22 cellular contexts compared by ENCODE assay signal in the genomic region with DNA sequence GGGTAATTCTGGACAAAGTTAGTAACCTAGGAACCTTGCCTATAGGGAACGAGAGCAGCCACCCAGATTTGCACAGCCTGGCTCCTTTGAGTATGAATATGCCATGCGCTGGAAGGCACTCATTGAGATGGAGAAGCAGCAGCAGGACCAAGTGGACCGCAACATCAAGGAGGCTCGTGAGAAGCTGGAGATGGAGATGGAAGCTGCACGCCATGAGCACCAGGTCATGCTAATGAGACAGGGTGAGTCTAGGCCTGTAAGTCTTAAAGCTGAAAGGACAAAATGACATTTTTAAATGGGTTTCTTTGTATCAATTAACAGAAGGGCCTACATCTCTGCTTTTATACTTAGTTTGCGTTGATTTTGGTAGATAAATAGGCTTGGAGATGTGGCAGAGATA. TPM values are rescaled to one million over a fixed set of nuclear protein-coding genes. Genes with fewer than 3 reads are reported as not detected.
A peak's percentile ranks its signal among the peaks of the same experiment; 100 is the strongest.
DNase-seq lines count a peak whose midpoint lies in the region; ATAC-seq, FAIRE-seq and TF ChIP-seq lines count a peak whose summit lies in the region.
"Had no signal": no experiment of that assay in that cellular context is flagged by ENCODE, and none has a peak within 500 bp of the region (broad histone marks: within the 10 kb centered on the region; RNA-seq: fewer than 3 reads in every experiment).

No MANE protein-coding gene starts in this region.

- H3K9me3 Mint-ChIP-seq in Calu3 (ENCODE audit: low read depth, unreplicated experiment) (no peaks in the 10 kb centered on the region), natural killer cell (no peaks in the 10 kb centered on the region)
- H3K9me3 Mint-ChIP-seq: CD4-positive, alpha-beta T cell; CD8-positive, alpha-beta memory T cell had no signal

- TF ChIP-seq RAD21 in K562 (CRISPR knock-in tag; conservative IDR thresholded peaks at IDR 0.05 in 1 of 2, IDR thresholded peaks at IDR 0.05 in 1 of 2) (no peak), H1 (IDR thresholded peaks at IDR 0.05 in 1 of 2, conservative IDR thresholded peaks at IDR 0.05 in 1 of 2; ENCODE audit: low read depth in 2 of 2, low read length in 2 of 2) (no peak)

- H3K4me1 Mint-ChIP-seq in Calu3 (ENCODE audit: low read depth, unreplicated experiment) (peaks cover under 1% of the 10 kb centered on the region), natural killer cell (no peaks in the 10 kb centered on the region)
- H3K4me1 Mint-ChIP-seq: CD14-positive monocyte; CD8-positive, alpha-beta memory T cell had no signal

- H3K79me1 ChIP-seq in H1 (ENCODE audit: low read depth, low read length), result no peaks in the 10 kb centered on the region

- H3K79me2 ChIP-seq in K562 (ENCODE audit: control insufficient read depth, insufficient read depth, low read length) (peaks cover 12% of the 10 kb centered on the region), H1 (ENCODE audit: control insufficient read depth in 1 of 2, insufficient read depth in 2 of 2, low read length in 2 of 2) (peaks cover 0 to 4% of the 10 kb centered on the region in 2 experiments; a peak in 1 of 4 replicates)

- no peak overlapping the region for H3K4me3 ChIP-seq in K562
- no peak overlapping the region for H3K4me3 ChIP-seq in H1 (ENCODE audit: extremely low read depth in 1 of 4, insufficient read depth in 2 of 4, low read depth in 3 of 4, low read length in 4 of 4)
- no peak overlapping the region for H3K4me3 ChIP-seq in Peyer's patch
- H3K4me3 ChIP-seq: A549; BLaER1 treated with 17β-estradiol and CSF1 and Interleukin-3, amounts not matched to agents 10 nM and 100 nM; GM23248 had no signal

- intact Hi-C loops in Calu3 (cut with micrococcal nuclease; ENCODE audit: unreplicated experiment), result no loop called here
- intact Hi-C loops in K562 (cut with micrococcal nuclease), result no loop called here
- intact Hi-C loops in natural killer cell (cut with micrococcal nuclease), result no loop called here

- H2BK120ac ChIP-seq in H1 (replicated peaks; ENCODE audit: low read depth, low read length), result no peak overlapping the region

- H3K4me1 ChIP-seq in K562 (replicated peaks in 1 of 2; ENCODE audit: control insufficient read depth in 2 of 2, insufficient read depth in 2 of 2, low read length in 2 of 2) (peaks cover 0 to 6% of the 10 kb centered on the region in 2 experiments; a peak in 3 of 5 replicates), H1 (replicated peaks in 1 of 4; ENCODE audit: control insufficient read depth in 3 of 4, insufficient read depth in 4 of 4, low read length in 3 of 4) (no peaks in the 10 kb centered on the region), Peyer's patch (no peaks in the 10 kb centered on the region)
- H3K4me1 ChIP-seq: BE2C had no signal

- TF ChIP-seq CTCF in Calu3 (IDR thresholded peaks at IDR 0.05; ENCODE audit: unreplicated experiment) (no peak), K562 (IDR thresholded peaks at IDR 0.05 in 2 of 3, conservative IDR thresholded peaks at IDR 0.05 in 1 of 3; ENCODE audit: insufficient read depth in 2 of 3, low read depth in 1 of 3, low read length in 3 of 3) (no peak), H1 (IDR thresholded peaks at IDR 0.05; ENCODE audit: control extremely low read depth in 1 of 3, insufficient read depth in 1 of 3, low read depth in 1 of 3, low read length in 3 of 3) (no peak), Peyer's patch (IDR thresholded peaks at IDR 0.05) (no peak), natural killer cell (IDR thresholded peaks at IDR 0.05) (no peak)

- H4K20me1 ChIP-seq in K562 (replicated peaks; ENCODE audit: control insufficient read depth, insufficient read depth, low read length) (0 out of 2 replicates have a peak, but pooled peaks cover 3% of the 10 kb centered on the region), H1 (replicated peaks in 1 of 2; ENCODE audit: control insufficient read depth in 1 of 2, insufficient read depth in 2 of 2, low read length in 2 of 2) (peaks cover 5 to 10% of the 10 kb centered on the region in 2 experiments)

- H3K23ac ChIP-seq in H1 (ENCODE audit: insufficient read length), result no peak overlapping the region

- FAIRE-seq in K562 (lab: Jason Lieb, UNC), result no peak
- FAIRE-seq in H1 (lab: Jason Lieb, UNC), result no peak
- FAIRE-seq: A549, G401.6, GM19239 had no signal

- no peak overlapping the region for H4K5ac ChIP-seq in H1 (ENCODE audit: insufficient read length, low read depth, low read length)

- in situ Hi-C loops in K562 (cut with MboI), result no loop called here

- H3K36me3 ChIP-seq in K562 (ENCODE audit: control insufficient read depth, insufficient read depth, low read length) (peaks cover 82% of the 10 kb centered on the region), H1 (ENCODE audit: control insufficient read depth in 2 of 4, insufficient read depth in 4 of 4, low read length in 3 of 4) (peaks cover 24 to 89% (median 67%) of the 10 kb centered on the region in 4 experiments), Peyer's patch (peaks cover 0 to 71% (median 0%) of the 10 kb centered on the region in 3 donors)

- H2AFZ ChIP-seq in K562 (ENCODE audit: low read depth, low read length), result no peak overlapping the region
- no peak overlapping the region for H2AFZ ChIP-seq in H1 (ENCODE audit: low read length)
- H2AFZ ChIP-seq: GM23248 had no signal

- H3K27me3 Mint-ChIP-seq in Calu3 (ENCODE audit: unreplicated experiment), result no peaks in the 10 kb centered on the region
- no peaks in the 10 kb centered on the region for H3K27me3 Mint-ChIP-seq in natural killer cell (ENCODE audit: low read depth in 2 of 2)
- H3K27me3 Mint-ChIP-seq: CD4-positive, alpha-beta T cell had no signal

- no peak overlapping the region for H2BK12ac ChIP-seq in H1 (ENCODE audit: low read depth, low read length)

- TF ChIP-seq EP300 in K562 (IDR thresholded peaks at IDR 0.05; ENCODE audit: low read length), result no peak
- no peak for TF ChIP-seq EP300 in H1 (IDR thresholded peaks at IDR 0.05; ENCODE audit: borderline replicate concordance in 1 of 2, low read depth in 2 of 2, low read length in 2 of 2)

- H3K4me3 Mint-ChIP-seq in Calu3 (ENCODE audit: low read depth, unreplicated experiment) (no peak overlapping the region), natural killer cell (no peak overlapping the region)
- H3K4me3 Mint-ChIP-seq: CD14-positive monocyte; CD4-positive, alpha-beta T cell; H9 had no signal

- H3K27ac Mint-ChIP-seq in Calu3 (ENCODE audit: unreplicated experiment), result no peak overlapping the region
- H3K27ac Mint-ChIP-seq in natural killer cell, result no peak overlapping the region
- H3K27ac Mint-ChIP-seq: CD4-positive, alpha-beta T cell had no signal

- no peaks in the 10 kb centered on the region for H3K23me2 ChIP-seq in H1 (ENCODE audit: low read depth, low read length)

- no peak overlapping the region for H4K91ac ChIP-seq in H1 (replicated peaks; ENCODE audit: insufficient read length, low read length)

- no peak overlapping the region for H2BK15ac ChIP-seq in H1 (ENCODE audit: low read length)

- DNase-seq in Calu3 (no peak), K562 (ENCODE audit: extremely low read depth in 1 of 4, low spot score in 3 of 4) (no peak), H1 (ENCODE audit: low read depth in 1 of 2, low spot score in 2 of 2) (no peak), Peyer's patch (no peak), cerebellar nuclear complex (lab: John Stamatoyannopoulos, UW) (no peak), natural killer cell (no peak)
- DNase-seq: 8988T; ACHN; AML-193; BE2C; CD4-positive, alpha-beta T cell; CD8-positive, alpha-beta memory T cell; DMS153; DND-41; GM23248; H9 had no signal

- CTCF ChIA-PET in Calu3 (lab: Charles Lee), result no interaction called here
- CTCF ChIA-PET in K562 (lab: Yijun Ruan, JAX; ENCODE audit: low intra/inter-chr PET ratio), result no interaction called here
- CTCF ChIA-PET in H1 (lab: Charles Lee; ENCODE audit: partially characterized antibody), result interaction anchor here (0.6 kb wide), 1 partner anchor 150 kb away, joined by 3 read pairs; no protein-coding TSS in a partner anchor

- peaks cover 87% of the 10 kb centered on the region for H3K36me3 Mint-ChIP-seq in Calu3 (ENCODE audit: insufficient read depth, unreplicated experiment)
- H3K36me3 Mint-ChIP-seq in natural killer cell, result no peaks in the 10 kb centered on the region

- H4K8ac ChIP-seq in H1 (ENCODE audit: extremely low read depth, insufficient read depth, low read length), result no peak overlapping the region

- no peak overlapping the region for H3K18ac ChIP-seq in H1 (ENCODE audit: extremely low read depth, low read length)

- no peak overlapping the region for H2BK5ac ChIP-seq in H1 (ENCODE audit: low read depth, low read length)

- H3K14ac ChIP-seq in H1 (ENCODE audit: insufficient read length), result no peak overlapping the region

- no peak overlapping the region for H2BK20ac ChIP-seq in H1 (ENCODE audit: low read length)

- 92% methylated on average over 6 of the region's 6 CpGs for WGBS in K562 (ENCODE audit: insufficient coverage, low coverage, missing lambda C conversion rate)
- 95% methylated on average over 6 of the region's 6 CpGs; no CpG with 5 or more reads in 1 of the 2 experiments for WGBS in H1 (ENCODE audit: extremely low coverage in 1 of 2, insufficient coverage in 1 of 2, insufficient read length in 1 of 2, insufficient replicate concordance in 2 of 2, low coverage in 1 of 2, low lambda C conversion rate in 2 of 2, missing lambda C conversion rate in 1 of 2), 2 experiments

- H3K4ac ChIP-seq in H1 (replicated peaks; ENCODE audit: insufficient read length, low read depth, low read length), result no peak overlapping the region

- H3K9me1 ChIP-seq in K562 (ENCODE audit: control insufficient read depth, insufficient read depth, low read length), result no peaks in the 10 kb centered on the region

- H3K9ac ChIP-seq in K562 (ENCODE audit: insufficient read depth in 1 of 2, low read depth in 2 of 2, low read length in 2 of 2) (no peak overlapping the region), H1 (replicated peaks in 1 of 4; ENCODE audit: extremely low read depth in 1 of 4, low read depth in 3 of 4, low read length in 3 of 4) (no peak overlapping the region)
- H3K9ac ChIP-seq: BLaER1 treated with 17β-estradiol and CSF1 and Interleukin-3, amounts not matched to agents 10 nM and 100 nM; GM23248 had no signal

- H3K4me2 ChIP-seq in K562 (ENCODE audit: insufficient read depth, low read length) (no peak overlapping the region), H1 (ENCODE audit: insufficient read depth in 1 of 2, low read depth in 2 of 2, low read length in 2 of 2) (no peak overlapping the region)
- H3K4me2 ChIP-seq: A549; BLaER1 treated with 17β-estradiol and CSF1 and Interleukin-3, amounts not matched to agents 10 nM and 100 nM had no signal

- no peak overlapping the region for H2AK5ac ChIP-seq in H1 (ENCODE audit: low read depth, low read length)

- H3K9me3 ChIP-seq in K562 (replicated peaks; ENCODE audit: control insufficient read depth, insufficient read depth, low read depth, low read length), result no peaks in the 10 kb centered on the region
- no peaks in the 10 kb centered on the region for H3K9me3 ChIP-seq in H1 (ENCODE audit: insufficient read depth in 2 of 2, low read depth in 1 of 2, low read length in 1 of 2)
- H3K9me3 ChIP-seq in Peyer's patch, result no peaks in the 10 kb centered on the region
- H3K9me3 ChIP-seq: A549; BE2C; BLaER1 treated with 17β-estradiol and CSF1 and Interleukin-3, amounts not matched to agents 10 nM and 100 nM had no signal

- H3K27ac ChIP-seq in K562 (ENCODE audit: extremely low read depth, low read depth, low read length), result no peak overlapping the region
- H3K27ac ChIP-seq in H1 (ENCODE audit: low read depth, low read length), result no peak overlapping the region
- H3K27ac ChIP-seq in Peyer's patch, result no peak overlapping the region
- H3K27ac ChIP-seq: A549; BLaER1 treated with 17β-estradiol and CSF1 and Interleukin-3, amounts not matched to agents 10 nM and 100 nM; GM23248 had no signal

- TF ChIP-seq POLR2A in K562 (conservative IDR thresholded peaks at IDR 0.05), result no peak
- TF ChIP-seq POLR2A in H1 (IDR thresholded peaks at IDR 0.05; ENCODE audit: control extremely low read depth in 1 of 2, low read depth in 2 of 2, low read length in 2 of 2), result no peak
- no peak for TF ChIP-seq POLR2A in Peyer's patch (IDR thresholded peaks at IDR 0.05)

- TSS peak; percentile 0 for BruUV-seq in Calu3 (replicated peaks; lab: Mats Ljungman, UMichigan)
- no TSS peak for BruUV-seq in K562 (replicated peaks; lab: Mats Ljungman, UMichigan)

- POLR2A ChIA-PET in K562 (lab: Yijun Ruan, JAX), result interaction anchor here (2.6 kb wide), 1 partner anchor 13 kb away, joined by 12 read pairs; a partner anchor contains a TSS
- POLR2A ChIA-PET in H1 (lab: Charles Lee; ENCODE audit: partially characterized antibody), result interaction anchor here (0.9 to 18.0 kb wide), 6 partner anchors 7 to 94 kb away, joined by 3 to 215 read pairs (median 4); a partner anchor contains a TSS

- no peak overlapping the region for H3K56ac ChIP-seq in H1 (replicated peaks; ENCODE audit: insufficient read length, low read depth, low read length)

- no peaks in the 10 kb centered on the region for H3K27me3 ChIP-seq in K562 (ENCODE audit: control insufficient read depth in 2 of 2, insufficient read depth in 2 of 2, low read length in 2 of 2)
- no peaks in the 10 kb centered on the region for H3K27me3 ChIP-seq in H1 (replicated peaks in 1 of 4; ENCODE audit: control insufficient read depth in 3 of 4, extremely low read depth in 1 of 4, insufficient read depth in 3 of 4, low read length in 3 of 4)
- H3K27me3 ChIP-seq in Peyer's patch, result no peaks in the 10 kb centered on the region
- H3K27me3 ChIP-seq: BE2C had no signal

- no peak for ATAC-seq in K562
- no peak for ATAC-seq in natural killer cell
- ATAC-seq: A549, HCT116 had no signal

RNA-seq across cellular contexts. Expression of a gene that starts 4.7 kb away (rescaled TPM):
- total RNA-seq in Calu3 (2022) (7.1 and 8.1 TPM in 2 replicates), K562 (2014; rRNA removed) (0.98 and 4.0 TPM in 2 replicates), K562 (2014; rRNA removed; fragmentation: Illumina TruSeq; extraction: Trizol) (1.4 and 1.9 TPM in 2 replicates), K562 (2015; rRNA removed; fragmentation: Illumina TruSeq; extraction: Trizol) (1.9 and 2.0 TPM in 2 replicates), K562 (2021) (1.8 and 2.6 TPM in 2 replicates), Peyer's patch (1 to 10 TPM in 3 of 4 donors, not detected in 1; 2.4 to 5.3 (median 3.4) TPM), natural killer cell (1 to 10 TPM; 2.2 to 3.0 (median 2.4) TPM)
- 37.4 and 39.2 TPM in 2 replicates for total RNA-seq in K562 (2011; cell fraction: chromatin; rRNA removed; ENCODE audit: low replicate concordance)
- total RNA-seq in K562 (2011; cell fraction: nucleolus; rRNA removed), result 12.5 and 12.8 TPM in 2 replicates
- 27.9 and 36.9 TPM in 2 replicates for total RNA-seq in K562 (2011; cell fraction: nucleoplasm; rRNA removed)
- polyA plus RNA-seq in K562 (2011; rRNA removed) (2.6 TPM in 2 replicates), K562 (2014; fragmentation: Illumina TruSeq; extraction: Trizol) (1.1 and 1.6 TPM in 2 replicates), K562 (2014; fragmentation: Nextera tagmentation; extraction: Ambion mirVana) (1 to 10 TPM; 1.6 to 1.9 TPM), K562 (2014; rRNA removed) (2.1 and 4.0 TPM in 2 replicates), H1 (2011; rRNA removed) (2.6 and 2.9 TPM in 2 replicates)
- 1.4 and 2.1 TPM in 2 replicates for polyA plus RNA-seq in K562 (2011; cell fraction: cytosol; rRNA removed)
- 11.1 and 17.6 TPM in 2 replicates for polyA plus RNA-seq in K562 (2011; cell fraction: nucleus; rRNA removed)
- 2.4 and 2.5 TPM in 2 replicates for polyA plus RNA-seq in K562 (2012)
- 6.0 and 6.5 TPM in 2 replicates for polyA minus RNA-seq in K562 (2011; rRNA and poly(A)+ RNA removed)
- polyA minus RNA-seq in K562 (2011; cell fraction: cytosol; rRNA and poly(A)+ RNA removed), result 0.86 TPM in 1 of 2 replicates, not detected in the other
- 3.9 and 6.7 TPM in 2 replicates for polyA minus RNA-seq in K562 (2011; cell fraction: nucleus; rRNA and poly(A)+ RNA removed)
- 5.1 and 5.2 TPM in 2 replicates for total RNA-seq in H1 (2021; fragmentation: NEBNext Ultra II Directional; extraction: Animal tissue kit (Norgen Biotek cat#: 25700))
- polyA plus RNA-seq in H1 (2011; cell fraction: cytosol; rRNA removed), result 4.1 TPM
- polyA plus RNA-seq in H1 (2011; cell fraction: nucleus; rRNA removed), result 19.1 TPM
- polyA plus RNA-seq in H1 (2012, experiment 1 of 2), result 3.9 to 6.2 TPM (median 4.3 TPM) in 4 replicates
- 0.56 TPM for polyA plus RNA-seq in H1 (2012, experiment 2 of 2)
- 1.5 TPM for polyA plus RNA-seq in H1 (2013, experiment 1 of 2)
- 1.5 TPM for polyA plus RNA-seq in H1 (2013, experiment 2 of 2)
- polyA minus RNA-seq in H1 (2011; rRNA and poly(A)+ RNA removed), result 7.8 and 9.5 TPM in 2 replicates
- polyA minus RNA-seq in H1 (2011; cell fraction: cytosol; rRNA and poly(A)+ RNA removed), result 1.3 TPM
- polyA minus RNA-seq in H1 (2011; cell fraction: nucleus; rRNA and poly(A)+ RNA removed), result 12.3 TPM
- polyA plus RNA-seq: CD14-positive monocyte; CD8-positive, alpha-beta memory T cell; GM23248 had no signal

RNA-seq across cellular contexts. Expression of a gene that starts 13.4 kb away (rescaled TPM):
- total RNA-seq in Calu3 (2022) (520 and 576 TPM in 2 replicates), K562 (2014; rRNA removed) (391 and 416 TPM in 2 replicates), K562 (2014; rRNA removed; fragmentation: Illumina TruSeq; extraction: Trizol) (451 and 452 TPM in 2 replicates), K562 (2015; rRNA removed; fragmentation: Illumina TruSeq; extraction: Trizol) (483 and 534 TPM in 2 replicates), K562 (2021) (415 and 475 TPM in 2 replicates), Peyer's patch (100 to 1,000 TPM; 167 to 559 (median 214) TPM), natural killer cell (100 to 1,000 TPM; 370 to 454 (median 439) TPM)
- total RNA-seq in K562 (2011; cell fraction: chromatin; rRNA removed; ENCODE audit: low replicate concordance), result 492 and 515 TPM in 2 replicates
- 215 and 243 TPM in 2 replicates for total RNA-seq in K562 (2011; cell fraction: nucleolus; rRNA removed)
- 384 and 647 TPM in 2 replicates for total RNA-seq in K562 (2011; cell fraction: nucleoplasm; rRNA removed)
- polyA plus RNA-seq in K562 (2011; rRNA removed) (499 and 555 TPM in 2 replicates), K562 (2014; fragmentation: Illumina TruSeq; extraction: Trizol) (626 and 651 TPM in 2 replicates), K562 (2014; fragmentation: Nextera tagmentation; extraction: Ambion mirVana) (100 to 1,000 TPM; 353 to 392 TPM), K562 (2014; rRNA removed) (333 and 355 TPM in 2 replicates), H1 (2011; rRNA removed) (641 and 784 TPM in 2 replicates)
- polyA plus RNA-seq in K562 (2011; cell fraction: cytosol; rRNA removed), result 504 and 579 TPM in 2 replicates
- polyA plus RNA-seq in K562 (2011; cell fraction: nucleus; rRNA removed), result 784 and 825 TPM in 2 replicates
- 358 and 601 TPM in 2 replicates for polyA plus RNA-seq in K562 (2012)
- 294 and 395 TPM in 2 replicates for polyA minus RNA-seq in K562 (2011; rRNA and poly(A)+ RNA removed)
- polyA minus RNA-seq in K562 (2011; cell fraction: cytosol; rRNA and poly(A)+ RNA removed), result 204 and 242 TPM in 2 replicates
- 62.5 and 119 TPM in 2 replicates for polyA minus RNA-seq in K562 (2011; cell fraction: nucleus; rRNA and poly(A)+ RNA removed)
- 728 and 778 TPM in 2 replicates for total RNA-seq in H1 (2021; fragmentation: NEBNext Ultra II Directional; extraction: Animal tissue kit (Norgen Biotek cat#: 25700))
- 440 TPM for polyA plus RNA-seq in H1 (2011; cell fraction: cytosol; rRNA removed)
- polyA plus RNA-seq in H1 (2011; cell fraction: nucleus; rRNA removed), result 1,046 TPM
- polyA plus RNA-seq in H1 (2012, experiment 1 of 2), result 700 to 786 TPM (median 753 TPM) in 4 replicates
- 178 TPM for polyA plus RNA-seq in H1 (2012, experiment 2 of 2)
- polyA plus RNA-seq in H1 (2013, experiment 1 of 2), result 489 TPM
- polyA plus RNA-seq in H1 (2013, experiment 2 of 2), result 459 TPM
- 670 and 754 TPM in 2 replicates for polyA minus RNA-seq in H1 (2011; rRNA and poly(A)+ RNA removed)
- 360 TPM for polyA minus RNA-seq in H1 (2011; cell fraction: cytosol; rRNA and poly(A)+ RNA removed)
- polyA minus RNA-seq in H1 (2011; cell fraction: nucleus; rRNA and poly(A)+ RNA removed), result 353 TPM

RNA-seq across cellular contexts. Expression of a gene that starts 42.9 kb away (rescaled TPM):
- 42.9 and 45.7 TPM in 2 replicates for total RNA-seq in Calu3 (2022)
- 70.2 and 125 TPM in 2 replicates for total RNA-seq in K562 (2011; cell fraction: chromatin; rRNA removed; ENCODE audit: low replicate concordance)
- total RNA-seq in K562 (2011; cell fraction: nucleolus; rRNA removed), result 63.9 and 65.7 TPM in 2 replicates
- total RNA-seq in K562 (2011; cell fraction: nucleoplasm; rRNA removed), result 43.7 and 52.0 TPM in 2 replicates
- 14.9 and 18.7 TPM in 2 replicates for total RNA-seq in K562 (2014; rRNA removed)
- 12.3 and 14.3 TPM in 2 replicates for total RNA-seq in K562 (2014; rRNA removed; fragmentation: Illumina TruSeq; extraction: Trizol)
- 17.7 and 20.0 TPM in 2 replicates for total RNA-seq in K562 (2015; rRNA removed; fragmentation: Illumina TruSeq; extraction: Trizol)
- total RNA-seq in K562 (2021), result 34.6 and 36.3 TPM in 2 replicates
- 16.8 and 27.4 TPM in 2 replicates for polyA plus RNA-seq in K562 (2011; rRNA removed)
- 22.4 and 23.0 TPM in 2 replicates for polyA plus RNA-seq in K562 (2011; cell fraction: cytosol; rRNA removed)
- polyA plus RNA-seq in K562 (2011; cell fraction: nucleus; rRNA removed), result 124 and 127 TPM in 2 replicates
- polyA plus RNA-seq in K562 (2012), result 26.5 and 26.7 TPM in 2 replicates
- polyA plus RNA-seq in K562 (2014; fragmentation: Illumina TruSeq; extraction: Trizol), result 29.2 and 34.4 TPM in 2 replicates
- polyA plus RNA-seq in K562 (2014; fragmentation: Nextera tagmentation; extraction: Ambion mirVana), result 1 to 10 TPM; 4.3 to 5.1 TPM
- 21.1 and 23.6 TPM in 2 replicates for polyA plus RNA-seq in K562 (2014; rRNA removed)
- 23.6 and 25.0 TPM in 2 replicates for polyA minus RNA-seq in K562 (2011; rRNA and poly(A)+ RNA removed)
- 32.7 and 34.5 TPM in 2 replicates for polyA minus RNA-seq in K562 (2011; cell fraction: cytosol; rRNA and poly(A)+ RNA removed)
- 21.3 and 38.7 TPM in 2 replicates for polyA minus RNA-seq in K562 (2011; cell fraction: nucleus; rRNA and poly(A)+ RNA removed)
- total RNA-seq in H1 (2021; fragmentation: NEBNext Ultra II Directional; extraction: Animal tissue kit (Norgen Biotek cat#: 25700)), result 82.0 and 86.4 TPM in 2 replicates
- 56.7 and 79.2 TPM in 2 replicates for polyA plus RNA-seq in H1 (2011; rRNA removed)
- polyA plus RNA-seq in H1 (2011; cell fraction: cytosol; rRNA removed), result 55.3 TPM
- 179 TPM for polyA plus RNA-seq in H1 (2011; cell fraction: nucleus; rRNA removed)
- polyA plus RNA-seq in H1 (2012, experiment 1 of 2), result 64.8 to 71.3 TPM (median 70.1 TPM) in 4 replicates
- 54.6 TPM for polyA plus RNA-seq in H1 (2012, experiment 2 of 2)
- polyA plus RNA-seq in H1 (2013, experiment 1 of 2), result 42.3 TPM
- 36.4 TPM for polyA plus RNA-seq in H1 (2013, experiment 2 of 2)
- 105 and 113 TPM in 2 replicates for polyA minus RNA-seq in H1 (2011; rRNA and poly(A)+ RNA removed)
- polyA minus RNA-seq in H1 (2011; cell fraction: cytosol; rRNA and poly(A)+ RNA removed), result 68.3 TPM
- 65.1 TPM for polyA minus RNA-seq in H1 (2011; cell fraction: nucleus; rRNA and poly(A)+ RNA removed)
- total RNA-seq in Peyer's patch, result 10 to 100 TPM; 10.3 to 17.3 (median 15.5) TPM
- 10 to 100 TPM; 18.0 to 21.0 (median 20.4) TPM for total RNA-seq in natural killer cell
